In genomic region chr1:84758968-84759491, GRCh38 we compare ENCODE assay signal across 9 cellular contexts.
A peak's percentile ranks its signal among the peaks of the same experiment; 100 is the strongest.
DNase-seq lines count a peak whose midpoint lies in the region; ATAC-seq and TF ChIP-seq lines count a peak whose summit lies in the region.
"Had no signal": no experiment of that assay in that cellular context is flagged by ENCODE, and none has a peak within 500 bp of the region (broad histone marks: within the 10 kb centered on the region; RNA-seq: fewer than 3 reads in every experiment).

No MANE protein-coding gene starts in this region.

- TF ChIP-seq CTCF in smooth muscle cell (IDR thresholded peaks at IDR 0.05; ENCODE audit: borderline replicate concordance, insufficient read depth, poor library complexity, severe bottlenecking) (no peak), esophagus squamous epithelium (IDR thresholded peaks at IDR 0.05) (no peak), hepatocyte (IDR thresholded peaks at IDR 0.05; ENCODE audit: poor library complexity) (no peak)

- intact Hi-C loops in esophagus squamous epithelium (cut with DNase I): no loop called here

- H3F3A ChIP-seq in smooth muscle cell (ENCODE audit: low read depth): peaks cover 3% of the 10 kb centered on the region

- H4K20me1 ChIP-seq in smooth muscle cell (ENCODE audit: low read depth) (no peaks in the 10 kb centered on the region), hepatocyte (ENCODE audit: insufficient read depth, poor library complexity, severe bottlenecking) (no peaks in the 10 kb centered on the region)

- H3K79me2 ChIP-seq in smooth muscle cell (ENCODE audit: low read depth) (no peaks in the 10 kb centered on the region), hepatocyte (no peaks in the 10 kb centered on the region)

- ATAC-seq in GM21717 (IDR thresholded peaks at IDR 0.05; ENCODE audit: unreplicated experiment): no peak
- ATAC-seq: A549 had no signal

- H3K27me3 ChIP-seq in smooth muscle cell (ENCODE audit: low read depth) (peaks cover 3% of the 10 kb centered on the region), esophagus squamous epithelium (peaks cover 0 to under 1% (median 0%) of the 10 kb centered on the region in 4 donors), hepatocyte (no peaks in the 10 kb centered on the region)

- 52% methylated on average over 15 of the region's 15 CpGs for WGBS in smooth muscle cell (ENCODE audit: low lambda C conversion rate)
- 13 to 17% methylated on average over 11 to 12 of the region's 15 CpGs for WGBS in esophagus squamous epithelium, 2 donors
- 85% methylated on average over 15 of the region's 15 CpGs for WGBS in hepatocyte (ENCODE audit: low lambda C conversion rate, missing lambda C conversion rate)

- peak; percentile 29 for DNase-seq in NCI-H1092 treated with DMSO at 0.1 percent for 48 hours (lab: John Stamatoyannopoulos, UW)
- no peak for DNase-seq in NCI-H1092 (lab: John Stamatoyannopoulos, UW)
- peak; percentile 12 for DNase-seq in NCI-H774 (lab: John Stamatoyannopoulos, UW)
- DNase-seq in fibroblast of gingiva (ENCODE audit: low read depth): peak; percentile 21
- peak; percentile 6 for DNase-seq in smooth muscle cell (lab: John Stamatoyannopoulos, UW; ENCODE audit: unreplicated experiment)
- no peak for DNase-seq in esophagus squamous epithelium (lab: John Stamatoyannopoulos, UW)
- DNase-seq in hepatocyte (ENCODE audit: low spot score): no peak

- H3K4me1 ChIP-seq in smooth muscle cell (ENCODE audit: low read depth) (peaks cover 19% of the 10 kb centered on the region), esophagus squamous epithelium (peaks cover 0 to 12% (median 7%) of the 10 kb centered on the region in 3 donors), hepatocyte (ENCODE audit: insufficient read depth) (no peaks in the 10 kb centered on the region)
- H3K4me1 ChIP-seq: A549 had no signal

- H3K27ac ChIP-seq in smooth muscle cell (ENCODE audit: low read depth) (peak overlapping the region; percentile 54), esophagus squamous epithelium (no peak overlapping the region), hepatocyte (no peak overlapping the region)
- H3K27ac ChIP-seq: A549 had no signal

- no peak overlapping the region for H3K4me3 ChIP-seq in smooth muscle cell
- H3K4me3 ChIP-seq in esophagus squamous epithelium: peak overlapping the region in 2 of 4 donors; percentile 20 to 45
- H3K4me3 ChIP-seq in hepatocyte: no peak overlapping the region
- H3K4me3 ChIP-seq: A549 had no signal

- no peak for TF ChIP-seq POLR2A in esophagus squamous epithelium (IDR thresholded peaks at IDR 0.05)

- H3K36me3 ChIP-seq in smooth muscle cell (ENCODE audit: low read depth) (no peaks in the 10 kb centered on the region), esophagus squamous epithelium (no peaks in the 10 kb centered on the region), hepatocyte (replicated peaks; ENCODE audit: insufficient read depth, low read depth) (no peaks in the 10 kb centered on the region)

- H2AFZ ChIP-seq in smooth muscle cell (ENCODE audit: low read depth) (no peak overlapping the region), hepatocyte (no peak overlapping the region)

- H3K4me2 ChIP-seq in smooth muscle cell (peak overlapping the region; percentile 65), hepatocyte (no peak overlapping the region)
- H3K4me2 ChIP-seq: A549 had no signal

- H3K9me3 ChIP-seq in smooth muscle cell (replicated peaks; ENCODE audit: low read depth) (no peaks in the 10 kb centered on the region), esophagus squamous epithelium (no peaks in the 10 kb centered on the region), hepatocyte (ENCODE audit: low read depth) (no peaks in the 10 kb centered on the region)
- H3K9me3 ChIP-seq: A549 had no signal

- no peaks in the 10 kb centered on the region for H3K9me2 ChIP-seq in hepatocyte (replicated peaks; ENCODE audit: insufficient read depth)

- H3K9ac ChIP-seq in smooth muscle cell (ENCODE audit: low read depth): no peak overlapping the region

Comparison
In these comparisons a context has a peak if more than half of its experiments do, and no peak if none do; other contexts are left out.
1. DNase-seq: peak in NCI-H1092 treated with DMSO at 0.1 percent for 48 hours (single experiment), NCI-H774 (single experiment), fibroblast of gingiva (single experiment) and smooth muscle cell (single experiment); none in NCI-H1092 (single experiment), esophagus squamous epithelium (single experiment) and hepatocyte (single experiment).